8 cellular contexts compared by ENCODE assay signal in genomic region chr2:96554293-96555145, GRCh38. TPM values are rescaled to one million over a fixed set of nuclear protein-coding genes. Genes with fewer than 3 reads are reported as not detected.
A peak's percentile ranks its signal among the peaks of the same experiment; 100 is the strongest.
DNase-seq lines count a peak whose midpoint lies in the region; ATAC-seq lines count a peak whose summit lies in the region.

No MANE protein-coding gene starts in this region.

- peak overlapping the region; percentile 27 for H3K27ac Mint-ChIP-seq in activated naive CD8-positive, alpha-beta T cell treated with anti-CD3 and anti-CD28 coated beads, Interleukin-2, amount 50 U/mL, for 24 hours

- H3K27me3 Mint-ChIP-seq in activated naive CD8-positive, alpha-beta T cell treated with anti-CD3 and anti-CD28 coated beads, Interleukin-2, amount 50 U/mL, for 24 hours = no peaks in the 10 kb centered on the region

- H3K36me3 Mint-ChIP-seq in activated naive CD8-positive, alpha-beta T cell treated with anti-CD3 and anti-CD28 coated beads, Interleukin-2, amount 50 U/mL, for 24 hours (ENCODE audit: low read depth) = peaks cover 2% of the 10 kb centered on the region

- H3K4me1 Mint-ChIP-seq in activated naive CD8-positive, alpha-beta T cell treated with anti-CD3 and anti-CD28 coated beads, Interleukin-2, amount 50 U/mL, for 24 hours = peaks cover 28% of the 10 kb centered on the region

- H3K4me3 Mint-ChIP-seq in activated naive CD8-positive, alpha-beta T cell treated with anti-CD3 and anti-CD28 coated beads, Interleukin-2, amount 50 U/mL, for 24 hours = no peak overlapping the region

- H3K9me3 Mint-ChIP-seq in activated naive CD8-positive, alpha-beta T cell treated with anti-CD3 and anti-CD28 coated beads, Interleukin-2, amount 50 U/mL, for 24 hours = peaks cover 6% of the 10 kb centered on the region

- intact Hi-C loops in left cardiac atrium (cut with DNase I) = no loop called here

- peak; percentile 28 for ATAC-seq in activated naive CD8-positive, alpha-beta T cell treated with anti-CD3 and anti-CD28 coated beads, Interleukin-2, amount 50 U/mL, for 24 hours
- ATAC-seq in left cardiac atrium = peak; percentile 59 to 79
- ATAC-seq in HG02852 (IDR thresholded peaks at IDR 0.05; ENCODE audit: unreplicated experiment) = no peak

- H3K4me3 ChIP-seq in Jurkat, Clone E6-1 (ENCODE audit: low read length) = peak overlapping the region; percentile 36

- DNase-seq in NCI-H82 (lab: John Stamatoyannopoulos, UW) (peak; percentile 69), NCI-H82 treated with DMSO at 0.1 percent for 48 hours (lab: John Stamatoyannopoulos, UW; ENCODE audit: unreplicated experiment) (no peak), T follicular helper cell (ENCODE audit: low read depth) (peak; percentile 50), left cardiac atrium (peak; percentile 74), renal cortical epithelial cell (ENCODE audit: low read depth) (peak; percentile 28)
- peak; percentile 45 for DNase-seq in Jurkat, Clone E6-1 (ENCODE audit: low read depth, low spot score)
- DNase-seq in activated naive CD8-positive, alpha-beta T cell treated with anti-CD3 and anti-CD28 coated beads, Interleukin-2, amount 50 U/mL, for 24 hours = peak; percentile 74

RNA-seq across cellular contexts. Expression of gene ARID5A, which starts 18.0 kb away (rescaled TPM):
- 16.3 TPM for polyA plus RNA-seq in Jurkat, Clone E6-1 (2012; ENCODE audit: insufficient read depth, insufficient read length)
- total RNA-seq in left cardiac atrium (10 to 100 TPM; 10.5 to 24.1 TPM), renal cortical epithelial cell (3.3 and 6.6 TPM in 2 replicates)

RNA-seq across cellular contexts. Expression of gene NEURL3, which starts 49.4 kb away (rescaled TPM):
- not detected for polyA plus RNA-seq in Jurkat, Clone E6-1 (2012; ENCODE audit: insufficient read depth, insufficient read length)
- total RNA-seq in left cardiac atrium = under 1 TPM in 1 of 2 donors, not detected in 1; 0.31 TPM
- 9.0 and 31.1 TPM in 2 replicates for total RNA-seq in renal cortical epithelial cell
